15 cellular contexts compared by ENCODE assay signal in the genomic region with DNA sequence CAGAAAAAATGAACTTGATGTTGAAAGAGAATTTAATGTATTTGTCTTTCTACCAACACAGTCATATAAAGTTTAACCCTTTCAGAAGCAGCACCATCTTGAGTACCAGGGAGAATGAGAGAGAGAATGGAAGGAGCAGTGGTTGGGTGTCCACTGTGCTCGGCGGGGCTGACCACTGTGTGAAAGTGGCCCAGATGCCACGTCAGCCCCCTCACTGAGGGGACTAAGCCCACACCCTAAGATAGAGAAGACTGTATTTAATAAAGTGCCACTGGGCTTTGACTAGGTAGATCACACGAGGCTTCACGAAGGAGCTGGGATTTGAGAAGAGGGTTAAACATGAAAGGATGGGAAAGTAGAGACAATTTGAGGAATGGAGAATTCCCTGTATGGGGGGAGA. TPM values are rescaled to one million over a fixed set of nuclear protein-coding genes. Genes with fewer than 3 reads are reported as not detected.
DNase-seq lines count a peak whose midpoint lies in the region; ATAC-seq, FAIRE-seq and TF ChIP-seq lines count a peak whose summit lies in the region.
"Had no signal": no experiment of that assay in that cellular context is flagged by ENCODE, and none has a peak within 500 bp of the region (broad histone marks: within the 10 kb centered on the region; RNA-seq: fewer than 3 reads in every experiment).

No MANE protein-coding gene starts in this region.

- TF ChIP-seq CTCF in right atrium auricular region (IDR thresholded peaks at IDR 0.05) (no peak), esophagus muscularis mucosa (IDR thresholded peaks at IDR 0.05) (no peak), osteocyte (IDR thresholded peaks at IDR 0.05) (no peak), uterus (IDR thresholded peaks at IDR 0.05) (no peak), D721Med (IDR thresholded peaks at IDR 0.05; ENCODE audit: insufficient read depth, missing control alignments) (no peak)

- no peak overlapping the region for H3K4me3 Mint-ChIP-seq in osteocyte (ENCODE audit: unreplicated experiment)
- H3K4me3 Mint-ChIP-seq: activated CD4-positive, alpha-beta T cell treated with anti-CD3 and anti-CD28 coated beads for 36 hours; T-cell had no signal

- peak overlapping the region; percentile 98 for H3K27ac Mint-ChIP-seq in osteocyte (ENCODE audit: unreplicated experiment)
- H3K27ac Mint-ChIP-seq: T-cell had no signal

- peaks cover 0 to 24% of the 10 kb centered on the region in 2 donors for H3K4me1 ChIP-seq in right atrium auricular region
- H3K4me1 ChIP-seq in esophagus muscularis mucosa: peaks cover 28 to 46% (median 41%) of the 10 kb centered on the region in 4 donors
- H3K4me1 ChIP-seq in uterus: peaks cover 0 to 7% of the 10 kb centered on the region in 2 donors
- H3K4me1 ChIP-seq: body of pancreas had no signal

- H3K4me3 ChIP-seq in right atrium auricular region (no peak overlapping the region), esophagus muscularis mucosa (no peak overlapping the region), uterus (no peak overlapping the region)
- H3K4me3 ChIP-seq: body of pancreas had no signal

- ATAC-seq in Right ventricle myocardium superior (ENCODE audit: poor library complexity): no peak
- no peak for ATAC-seq in HG02840 (IDR thresholded peaks at IDR 0.05; ENCODE audit: low FRiP score, unreplicated experiment)
- ATAC-seq: activated CD4-positive, alpha-beta T cell treated with anti-CD3 and anti-CD28 coated beads for 36 hours; T-cell had no signal

- peak; percentile 30 for DNase-seq in right atrium auricular region (ENCODE audit: low spot score)
- DNase-seq in Right ventricle myocardium superior: no peak
- DNase-seq in esophagus muscularis mucosa (ENCODE audit: extremely low spot score): no peak
- peak; percentile 32 for DNase-seq in osteocyte (ENCODE audit: extremely low spot score, unreplicated experiment)
- no peak for DNase-seq in uterus
- no peak for DNase-seq in D721Med (ENCODE audit: insufficient read length, low spot score)
- DNase-seq in glomerular visceral epithelial cell (ENCODE audit: extremely low spot score): no peak
- DNase-seq: activated CD4-positive, alpha-beta T cell treated with anti-CD3 and anti-CD28 coated beads for 36 hours; activated T-cell treated with anti-CD3 and anti-CD28 coated beads, Interleukin-2, amount 50 U/mL, for 48 hours; DMS153; NCI-H2107; T-cell had no signal

- intact Hi-C loops in Right ventricle myocardium superior (cut with DNase I): no loop called here
- intact Hi-C loops in esophagus muscularis mucosa (cut with DNase I): loop anchor here (5.0 kb wide), 1 partner anchor 114 kb away; no protein-coding TSS in a partner anchor
- intact Hi-C loops in uterus (cut with DNase I; ENCODE audit: low total_unique reads): loop anchor here (10.0 kb wide), 1 partner anchor 116 kb away; no protein-coding TSS in a partner anchor

- no peaks in the 10 kb centered on the region for H3K9me3 Mint-ChIP-seq in osteocyte (ENCODE audit: unreplicated experiment)
- H3K9me3 Mint-ChIP-seq: T-cell had no signal

- H3K36me3 ChIP-seq in right atrium auricular region (no peaks in the 10 kb centered on the region), esophagus muscularis mucosa (no peaks in the 10 kb centered on the region), uterus (no peaks in the 10 kb centered on the region)

- no peaks in the 10 kb centered on the region for H3K36me3 Mint-ChIP-seq in osteocyte (ENCODE audit: unreplicated experiment)
- H3K36me3 Mint-ChIP-seq: T-cell had no signal

- no peaks in the 10 kb centered on the region for H3K9me3 ChIP-seq in right atrium auricular region
- H3K9me3 ChIP-seq in esophagus muscularis mucosa: no peaks in the 10 kb centered on the region
- H3K9me3 ChIP-seq in uterus: no peaks in the 10 kb centered on the region
- H3K9me3 ChIP-seq: body of pancreas had no signal

- H3K4me1 Mint-ChIP-seq in osteocyte (ENCODE audit: unreplicated experiment): peaks cover 44% of the 10 kb centered on the region

- no peak for FAIRE-seq in D721Med (lab: Jason Lieb, UNC)

- H3K27ac ChIP-seq in right atrium auricular region (peak overlapping the region; percentile 73 to 83), esophagus muscularis mucosa (replicated peaks in 1 of 4) (peak overlapping the region; percentile 76 to 85 (median 78)), uterus (peak overlapping the region; percentile 56 to 74)

- no peaks in the 10 kb centered on the region for H3K27me3 Mint-ChIP-seq in osteocyte (ENCODE audit: unreplicated experiment)

- 90% methylated on average over 5 of the region's 5 CpGs for WGBS in esophagus muscularis mucosa

- H3K27me3 ChIP-seq in right atrium auricular region (no peaks in the 10 kb centered on the region), esophagus muscularis mucosa (no peaks in the 10 kb centered on the region), uterus (no peaks in the 10 kb centered on the region)
- H3K27me3 ChIP-seq: body of pancreas had no signal

- no peak for TF ChIP-seq EP300 in esophagus muscularis mucosa (IDR thresholded peaks at IDR 0.05)

- TF ChIP-seq POLR2A in esophagus muscularis mucosa (IDR thresholded peaks at IDR 0.05; ENCODE audit: low read depth) (no peak), uterus (IDR thresholded peaks at IDR 0.05) (no peak)

RNA-seq across cellular contexts. Expression of gene BATF3, which starts 31.2 kb away (rescaled TPM):
- total RNA-seq in right atrium auricular region: 1 to 10 TPM in 1 of 2 donors, under 1 TPM in 1; 0.96 to 3.3 TPM
- total RNA-seq in Right ventricle myocardium superior: 1.3 TPM
- total RNA-seq in esophagus muscularis mucosa: 1 to 10 TPM; 2.1 to 8.1 (median 5.9) TPM
- total RNA-seq in osteocyte: 0.56 and 0.71 TPM in 2 replicates
- 10 to 100 TPM in 1 of 4 donors, 1 to 10 TPM in 2, not detected in 1; 3.0 to 10.3 (median 3.5) TPM for total RNA-seq in uterus
- total RNA-seq: epithelial cell of proximal tubule had no signal

RNA-seq across cellular contexts. Expression of gene ATF3, which starts 59.9 kb away (rescaled TPM):
- total RNA-seq in right atrium auricular region: 10 to 100 TPM; 12.6 to 27.6 TPM
- total RNA-seq in Right ventricle myocardium superior: 15.4 TPM
- total RNA-seq in esophagus muscularis mucosa: 10 to 100 TPM in 1 of 4 donors, 1 to 10 TPM in 3; 2.9 to 29.7 (median 3.7) TPM
- total RNA-seq in osteocyte: 18.7 and 45.3 TPM in 2 replicates
- total RNA-seq in uterus: 10 to 100 TPM in 3 of 4 donors, 1 to 10 TPM in 1; 1.8 to 42.6 (median 24.4) TPM

Comparison
In these comparisons a context has a peak if more than half of its experiments do, and no peak if none do; other contexts are left out.
1. DNase-seq: peak in right atrium auricular region (single experiment) and osteocyte (single experiment); none in Right ventricle myocardium superior (single experiment), esophagus muscularis mucosa (single experiment), uterus (0 of 2), D721Med (single experiment) and glomerular visceral epithelial cell (single experiment).
2. Peak in every context shown above with its lines, with median percentiles within 50 percentile points of each other: H3K27ac ChIP-seq.